18 cellular contexts compared by ENCODE assay signal in genomic region chr7:94216944-94217461, GRCh38.
A peak's percentile ranks its signal among the peaks of the same experiment; 100 is the strongest.
DNase-seq lines count a peak whose midpoint lies in the region; ATAC-seq and TF ChIP-seq lines count a peak whose summit lies in the region.
"Had no signal": no experiment of that assay in that cellular context is flagged by ENCODE, and none has a peak within 500 bp of the region (broad histone marks: within the 10 kb centered on the region; RNA-seq: fewer than 3 reads in every experiment).

No MANE protein-coding gene starts in this region.

- CTCF ChIA-PET in A673 (lab: Charles Lee), result no interaction called here

- H3K9me3 ChIP-seq in A673 (ENCODE audit: low read depth, low read length, poor library complexity, severe bottlenecking), result no peaks in the 10 kb centered on the region
- H3K9me3 ChIP-seq in gastroesophageal sphincter, result no peaks in the 10 kb centered on the region
- no peaks in the 10 kb centered on the region for H3K9me3 ChIP-seq in mucosa of descending colon
- H3K9me3 ChIP-seq: MG63 had no signal

- no TSS peak for BruUV-seq in A673 (replicated peaks; lab: Mats Ljungman, UMichigan)

- intact Hi-C loops in A673 (cut with micrococcal nuclease; ENCODE audit: unreplicated experiment) (no loop called here), mucosa of descending colon (cut with DNase I, micrococcal nuclease) (no loop called here)

- no peak for TF ChIP-seq EP300 in gastroesophageal sphincter (IDR thresholded peaks at IDR 0.05)

- H3K36me3 ChIP-seq in A673 (ENCODE audit: insufficient read depth, low read length, poor library complexity, severe bottlenecking) (no peaks in the 10 kb centered on the region), brain microvascular endothelial cell (replicated peaks) (no peaks in the 10 kb centered on the region), gastroesophageal sphincter (no peaks in the 10 kb centered on the region), mucosa of descending colon (ENCODE audit: low read depth) (no peaks in the 10 kb centered on the region)
- H3K36me3 ChIP-seq: MG63 had no signal

- no peak for TF ChIP-seq POLR2A in gastroesophageal sphincter (IDR thresholded peaks at IDR 0.05)

- in situ Hi-C loops in brain microvascular endothelial cell (cut with HindIII; ENCODE audit: low pct_ligation_motif_present, low sequenced_read_pairs), result no loop called here

- peak; percentile 62 for DNase-seq in A673 (ENCODE audit: low spot score)
- DNase-seq in COLO829 (ENCODE audit: low spot score), result peak; percentile 19
- DNase-seq in brain microvascular endothelial cell, result peak; percentile 34
- no peak for DNase-seq in substantia nigra (lab: John Stamatoyannopoulos, UW)
- DNase-seq in mucosa of descending colon, result no peak
- DNase-seq in LoVo (ENCODE audit: low spot score), result no peak
- no peak for DNase-seq in stimulated activated CD4-positive, alpha-beta T cell treated with anti-CD3 and anti-CD28 coated beads, Interleukin-2, amount 100 ng/mL, for 24 hours
- DNase-seq: CD8-positive, alpha-beta T cell; DMS 273 treated with DMSO at 0.1 percent for 48 hours; GOT3; MG63; NCI-H1092 treated with DMSO at 0.1 percent for 48 hours; NCI-H1694; NCI-H510A treated with DMSO at 0.1 percent for 48 hours; RPMI8226 had no signal

- H3K27me3 ChIP-seq in A673 (replicated peaks; ENCODE audit: insufficient read depth, low read depth, low read length, poor library complexity), result no peaks in the 10 kb centered on the region
- H3K27me3 ChIP-seq in brain microvascular endothelial cell (replicated peaks), result no peaks in the 10 kb centered on the region
- peaks cover 4% of the 10 kb centered on the region for H3K27me3 ChIP-seq in gastroesophageal sphincter
- H3K27me3 ChIP-seq: MG63 had no signal

- H3K27ac ChIP-seq in A673 (ENCODE audit: low read depth, low read length, poor library complexity, severe bottlenecking), result no peak overlapping the region
- H3K27ac ChIP-seq in brain microvascular endothelial cell, result peak overlapping the region; percentile 49
- no peak overlapping the region for H3K27ac ChIP-seq in gastroesophageal sphincter
- no peak overlapping the region for H3K27ac ChIP-seq in substantia nigra (ENCODE audit: low read depth, low read length, poor library complexity, severe bottlenecking)
- H3K27ac ChIP-seq: KMS-11, SK-N-MC had no signal

- H3K4me3 ChIP-seq in A673 (ENCODE audit: low read depth, low read length, poor library complexity, severe bottlenecking) (no peak overlapping the region), brain microvascular endothelial cell (ENCODE audit: low read depth, low read length) (no peak overlapping the region), gastroesophageal sphincter (no peak overlapping the region), mucosa of descending colon (no peak overlapping the region)
- H3K4me3 ChIP-seq: MG63, SK-N-MC had no signal

- TF ChIP-seq CTCF in A673 (conservative IDR thresholded peaks at IDR 0.05; ENCODE audit: low read depth, low read length) (no peak), brain microvascular endothelial cell (IDR thresholded peaks at IDR 0.05; ENCODE audit: low read depth, low read length, missing control alignments) (no peak), gastroesophageal sphincter (IDR thresholded peaks at IDR 0.05) (no peak), mucosa of descending colon (IDR thresholded peaks at IDR 0.05) (no peak)

- WGBS in gastroesophageal sphincter (ENCODE audit: low coverage in 1 of 2), 2 donors, result 44 to 55% methylated on average over 2 to 3 of the region's 3 CpGs

- H3K4me1 ChIP-seq in A673 (ENCODE audit: insufficient read depth, low read length, poor library complexity, severe bottlenecking), result peaks cover 18% of the 10 kb centered on the region
- H3K4me1 ChIP-seq in gastroesophageal sphincter, result no peaks in the 10 kb centered on the region
- H3K4me1 ChIP-seq in mucosa of descending colon (ENCODE audit: low read depth), result no peaks in the 10 kb centered on the region

- ATAC-seq in gastroesophageal sphincter, result peak; percentile 89
- no peak for ATAC-seq in mucosa of descending colon
- ATAC-seq: CD8-positive, alpha-beta T cell had no signal

- POLR2A ChIA-PET in A673 (lab: Charles Lee; ENCODE audit: low non-redundant PET), result no interaction called here

Comparison
In these comparisons a context has a peak if more than half of its experiments do, and no peak if none do; other contexts are left out.
1. DNase-seq: peak in A673 (single experiment), COLO829 (single experiment) and brain microvascular endothelial cell (single experiment); none in substantia nigra (0 of 49), mucosa of descending colon (0 of 3), LoVo (single experiment) and stimulated activated CD4-positive, alpha-beta T cell treated with anti-CD3 and anti-CD28 coated beads, Interleukin-2, amount 100 ng/mL, for 24 hours (0 of 2).